21 cellular contexts compared by ENCODE assay signal in genomic region chr17:57864273-57864672, GRCh38. TPM values are rescaled to one million over a fixed set of nuclear protein-coding genes. Genes with fewer than 3 reads are reported as not detected.
DNase-seq lines count a peak whose midpoint lies in the region; ATAC-seq, FAIRE-seq and TF ChIP-seq lines count a peak whose summit lies in the region.
"Had no signal": no experiment of that assay in that cellular context is flagged by ENCODE, and none has a peak within 500 bp of the region (broad histone marks: within the 10 kb centered on the region; RNA-seq: fewer than 3 reads in every experiment).

No MANE protein-coding gene starts in this region.

- intact Hi-C loops in kidney (cut with DNase I) (no loop called here), sigmoid colon (cut with DNase I) (no loop called here)

- H3K36me3 ChIP-seq in H7 (replicated peaks; ENCODE audit: control insufficient read depth, insufficient read depth, low read length) = no peaks in the 10 kb centered on the region
- peaks cover 4 to 5% of the 10 kb centered on the region in 2 donors for H3K36me3 ChIP-seq in kidney (ENCODE audit: control insufficient read depth in 1 of 2, insufficient read depth in 2 of 2, low read length in 2 of 2)
- peaks cover 0 to 20% (median 3%) of the 10 kb centered on the region in 4 donors for H3K36me3 ChIP-seq in sigmoid colon

- H3K4me3 ChIP-seq in H7 (ENCODE audit: insufficient read depth, low read depth, low read length) (no peak overlapping the region), kidney (ENCODE audit: low read length in 2 of 2) (no peak overlapping the region), sigmoid colon (no peak overlapping the region)
- H3K4me3 ChIP-seq: SJSA1 had no signal

- H3K9ac ChIP-seq in kidney (ENCODE audit: low read length in 2 of 2) = no peak overlapping the region

- no peak for ATAC-seq in stimulated activated naive CD8-positive, alpha-beta T cell treated with anti-CD3 and anti-CD28 coated beads, Interleukin-15, amount 100 ng/mL, for 72 hours
- no peak for ATAC-seq in HG02763 (IDR thresholded peaks at IDR 0.05; ENCODE audit: unreplicated experiment)

- in situ Hi-C loops in GM13977 (cut with MboI; ENCODE audit: low pct_unique_long_range_greater_than_20kb, low sequenced_read_pairs, unreplicated experiment) = no loop called here

- no peak overlapping the region for H3K27ac ChIP-seq in kidney (ENCODE audit: low read depth in 2 of 2, low read length in 2 of 2)
- peak overlapping the region; percentile 92 to 97 (median 94) for H3K27ac ChIP-seq in sigmoid colon
- H3K27ac ChIP-seq: SJSA1 had no signal

- FAIRE-seq in kidney (lab: Jason Lieb, UNC) = no peak

- 77 to 88% methylated on average over 8 of the region's 8 CpGs for WGBS in sigmoid colon, 2 donors

- H3K27me3 Mint-ChIP-seq in brain = peaks cover 15% of the 10 kb centered on the region
- peaks cover 39% of the 10 kb centered on the region for H3K27me3 Mint-ChIP-seq in stimulated activated naive CD8-positive, alpha-beta T cell treated with anti-CD3 and anti-CD28 coated beads, Interleukin-15, amount 100 ng/mL, for 72 hours

- no peak for TF ChIP-seq EP300 in sigmoid colon (IDR thresholded peaks at IDR 0.05)

- H3K9me3 ChIP-seq in kidney (ENCODE audit: control insufficient read depth in 1 of 2, low read length in 2 of 2) (no peaks in the 10 kb centered on the region), sigmoid colon (no peaks in the 10 kb centered on the region)
- H3K9me3 ChIP-seq: SJSA1 had no signal

- DNase-seq in H7 (peak; percentile 28), kidney (peak; percentile 30), sigmoid colon (no peak), GM13977 (ENCODE audit: low spot score) (no peak), HT-29 (ENCODE audit: low spot score) (no peak)
- DNase-seq in stimulated activated naive CD8-positive, alpha-beta T cell treated with anti-CD3 and anti-CD28 coated beads, Interleukin-15, amount 100 ng/mL, for 72 hours = no peak
- DNase-seq: AML-193; CD4-positive, CD25-positive, alpha-beta regulatory T cell; COR-L47; DMS 273 treated with DMSO at 0.1 percent for 48 hours; DND-41; H9; KG1; NCI-H1417; NCI-H187; NCI-H2107; NCI-H510A; NCI-H748 treated with DMSO at 0.1 percent for 48 hours had no signal

- H3K27ac Mint-ChIP-seq in brain = peak overlapping the region in 3 of 5 experiments; percentile 4 to 58 (median 4)
- no peak overlapping the region for H3K27ac Mint-ChIP-seq in stimulated activated naive CD8-positive, alpha-beta T cell treated with anti-CD3 and anti-CD28 coated beads, Interleukin-15, amount 100 ng/mL, for 72 hours
- H3K27ac Mint-ChIP-seq: H9 had no signal

- H3K4me1 ChIP-seq in kidney (ENCODE audit: control insufficient read depth in 1 of 2, insufficient read depth in 1 of 2, low read depth in 1 of 2, low read length in 2 of 2) (peaks cover 11 to 26% of the 10 kb centered on the region in 2 donors), sigmoid colon (peaks cover 0 to 75% (median 72%) of the 10 kb centered on the region in 4 donors)

- TF ChIP-seq CTCF in brain (conservative IDR thresholded peaks at IDR 0.05) = no peak
- TF ChIP-seq CTCF in kidney (IDR thresholded peaks at IDR 0.05; ENCODE audit: borderline replicate concordance, extremely low read depth, insufficient read depth) = no peak
- no peak for TF ChIP-seq CTCF in sigmoid colon (IDR thresholded peaks at IDR 0.05)
- TF ChIP-seq CTCF in GM13977 (IDR thresholded peaks at IDR 0.05; ENCODE audit: extremely low read depth, insufficient read depth, missing control alignments) = no peak

- no peak for TF ChIP-seq POLR2A in sigmoid colon (IDR thresholded peaks at IDR 0.05)

- H3K4me3 Mint-ChIP-seq in brain = no peak overlapping the region
- no peak overlapping the region for H3K4me3 Mint-ChIP-seq in stimulated activated naive CD8-positive, alpha-beta T cell treated with anti-CD3 and anti-CD28 coated beads, Interleukin-15, amount 100 ng/mL, for 72 hours
- H3K4me3 Mint-ChIP-seq: CD4-positive, CD25-positive, alpha-beta regulatory T cell; H9 had no signal

- peaks cover 23% of the 10 kb centered on the region for H3K36me3 Mint-ChIP-seq in brain
- H3K36me3 Mint-ChIP-seq: CD4-positive, CD25-positive, alpha-beta regulatory T cell had no signal

- peaks cover 53% of the 10 kb centered on the region for H3K4me1 Mint-ChIP-seq in brain
- H3K4me1 Mint-ChIP-seq in stimulated activated naive CD8-positive, alpha-beta T cell treated with anti-CD3 and anti-CD28 coated beads, Interleukin-15, amount 100 ng/mL, for 72 hours = peaks cover 28% of the 10 kb centered on the region

- H3K27me3 ChIP-seq in H7 (ENCODE audit: control insufficient read depth, insufficient read depth, low read length) = peaks cover 21% of the 10 kb centered on the region
- no peaks in the 10 kb centered on the region for H3K27me3 ChIP-seq in sigmoid colon
- H3K27me3 ChIP-seq: SJSA1 had no signal

- H3K9me3 Mint-ChIP-seq in brain = no peaks in the 10 kb centered on the region
- no peaks in the 10 kb centered on the region for H3K9me3 Mint-ChIP-seq in stimulated activated naive CD8-positive, alpha-beta T cell treated with anti-CD3 and anti-CD28 coated beads, Interleukin-15, amount 100 ng/mL, for 72 hours
- H3K9me3 Mint-ChIP-seq: H9 had no signal

RNA-seq across cellular contexts. Expression of gene MRPS23, which starts 14.4 kb away (rescaled TPM):
- total RNA-seq in H7 (2014; rRNA removed; shearing (Covaris generic)) = 56.1 and 65.9 TPM in 2 replicates
- polyA plus RNA-seq in brain (ENCODE audit: insufficient read depth, low read depth, low replicate concordance) = 58.5 TPM
- 40.2 TPM for total RNA-seq in kidney
- 75.3 TPM for polyA plus RNA-seq in kidney (ENCODE audit: insufficient read depth, low read depth, low replicate concordance)
- total RNA-seq in sigmoid colon = 10 to 100 TPM in 3 of 4 donors, 1 to 10 TPM in 1; 9.5 to 15.1 (median 13.3) TPM
- polyA plus RNA-seq in sigmoid colon = 10 to 100 TPM; 16.6 to 43.9 (median 17.4) TPM
- total RNA-seq in HT-29 (2014; rRNA removed; shearing (Covaris generic)) = 39.9 and 52.7 TPM in 2 replicates

Comparison
In these comparisons a context has a peak if more than half of its experiments do, and no peak if none do; other contexts are left out.
1. DNase-seq: peak in H7 (single experiment) and kidney (single experiment); none in sigmoid colon (single experiment), GM13977 (single experiment), stimulated activated naive CD8-positive, alpha-beta T cell treated with anti-CD3 and anti-CD28 coated beads, Interleukin-15, amount 100 ng/mL, for 72 hours (0 of 2) and HT-29 (single experiment).
2. H3K27ac Mint-ChIP-seq: peak in brain (3 of 5); none in stimulated activated naive CD8-positive, alpha-beta T cell treated with anti-CD3 and anti-CD28 coated beads, Interleukin-15, amount 100 ng/mL, for 72 hours (0 of 2).
3. H3K27ac ChIP-seq: peak in sigmoid colon (4 of 4); none in kidney (0 of 2).